16 cellular contexts compared by ENCODE assay signal in genomic region chr3:168885028-168885427, GRCh38.
DNase-seq lines count a peak whose midpoint lies in the region; ATAC-seq, FAIRE-seq and TF ChIP-seq lines count a peak whose summit lies in the region.
"Had no signal": no experiment of that assay in that cellular context is flagged by ENCODE, and none has a peak within 500 bp of the region (broad histone marks: within the 10 kb centered on the region; RNA-seq: fewer than 3 reads in every experiment).

No MANE protein-coding gene starts in this region.

- peak overlapping the region; percentile 15; the same call in 1 of the 2 replicates for H3K4me3 ChIP-seq in GM23248
- no peak overlapping the region for H3K4me3 ChIP-seq in fibroblast of the aortic adventitia (ENCODE audit: low read depth, low read length)

- H3K9me3 ChIP-seq in GM23248 (ENCODE audit: low read depth): no peaks in the 10 kb centered on the region

- no peaks in the 10 kb centered on the region for H3K79me2 ChIP-seq in GM23248 (ENCODE audit: insufficient read depth)

- ATAC-seq in GM18909 (IDR thresholded peaks at IDR 0.05; ENCODE audit: poor library complexity, unreplicated experiment) (no peak), GM21717 (IDR thresholded peaks at IDR 0.05; ENCODE audit: unreplicated experiment) (no peak)
- ATAC-seq: activated CD8-positive, alpha-beta memory T cell treated with anti-CD3 and anti-CD28 coated beads, Interleukin-2, amount 10 ng/mL, durations not matched to agents 7 days and 5 days; T-cell had no signal

- 42 to 44% methylated on average over 2 of the region's 2 CpGs for WGBS in GM23248 (ENCODE audit: low coverage in 1 of 2, low lambda C conversion rate in 2 of 2, missing lambda C conversion rate in 2 of 2), 2 experiments

- no peaks in the 10 kb centered on the region for H4K20me1 ChIP-seq in GM23248 (ENCODE audit: insufficient read depth)

- in situ Hi-C loops in GM23248 (cut with MboI): no loop called here

- H3K4me1 ChIP-seq in GM23248 (ENCODE audit: insufficient read depth): peaks cover 31% of the 10 kb centered on the region

- DNase-seq in GM23248: peak; percentile 75
- peak; percentile 76 for DNase-seq in fibroblast of the aortic adventitia (ENCODE audit: low read depth)
- peak; percentile 3 for DNase-seq in urothelium cell line (ENCODE audit: low spot score)
- DNase-seq in NCI-H510A treated with DMSO at 0.1 percent for 48 hours (lab: John Stamatoyannopoulos, UW): no peak
- DNase-seq: activated CD8-positive, alpha-beta memory T cell treated with anti-CD3 and anti-CD28 coated beads, Interleukin-2, amount 10 ng/mL, durations not matched to agents 7 days and 5 days; endodermal cell; glutamatergic neuron; left cardiac atrium; NCI-H1930; NCI-H526 treated with DMSO at 0.1 percent for 48 hours; T-cell had no signal

- H3K9me2 ChIP-seq in GM23248 (ENCODE audit: insufficient read depth): no peaks in the 10 kb centered on the region

- FAIRE-seq in urothelium cell line (lab: Jason Lieb, UNC): no peak
- FAIRE-seq: H1 had no signal

- H3K4me2 ChIP-seq in GM23248 (ENCODE audit: unreplicated experiment): peak overlapping the region; percentile 44

- H2AFZ ChIP-seq in GM23248: no peak overlapping the region

- H3K9ac ChIP-seq in GM23248: peak overlapping the region; percentile 49

- H3K27ac ChIP-seq in GM23248 (peak overlapping the region; percentile 83), VCaP (0 out of 2 replicates have a peak overlapping the region, but pooled peaks have one; percentile 13)
- H3K27ac ChIP-seq: RWPE1 had no signal

- H3K36me3 ChIP-seq in GM23248 (ENCODE audit: low read depth): no peaks in the 10 kb centered on the region

- peaks cover 19% of the 10 kb centered on the region for H3F3A ChIP-seq in GM23248 (ENCODE audit: insufficient read depth)

- no peak for TF ChIP-seq CTCF in VCaP (conservative IDR thresholded peaks at IDR 0.05)
- no peak for TF ChIP-seq CTCF in fibroblast of the aortic adventitia (IDR thresholded peaks at IDR 0.05; ENCODE audit: insufficient read depth, low read length)

- no peaks in the 10 kb centered on the region for H3K27me3 ChIP-seq in GM23248 (replicated peaks; ENCODE audit: insufficient read depth)
